Comparison of ENCODE assay signal across 27 cellular contexts in genomic region chr2:180472133-180472532, GRCh38.
DNase-seq lines count a peak whose midpoint lies in the region; TF ChIP-seq lines count a peak whose summit lies in the region.
"Had no signal": no experiment of that assay in that cellular context is flagged by ENCODE, and none has a peak within 500 bp of the region (broad histone marks: within the 10 kb centered on the region; RNA-seq: fewer than 3 reads in every experiment).

No MANE protein-coding gene starts in this region.

- H3K4me3 ChIP-seq in adipocyte (ENCODE audit: low read length) (no peak overlapping the region), fibroblast of mammary gland (ENCODE audit: control insufficient read depth, low read depth, low read length) (no peak overlapping the region), MM.1S (ENCODE audit: low read length) (no peak overlapping the region)
- H3K4me3 ChIP-seq: K562, psoas muscle, sigmoid colon, suprapubic skin, upper lobe of right lung had no signal

- no peak overlapping the region for H2AFZ ChIP-seq in MM.1S (ENCODE audit: low read length)

- H4K20me1 ChIP-seq in MM.1S (ENCODE audit: insufficient read depth, low read length), result no peaks in the 10 kb centered on the region

- H3K27me3 ChIP-seq in adipocyte (replicated peaks; ENCODE audit: control insufficient read depth, insufficient read depth, low read length), result no peaks in the 10 kb centered on the region
- H3K27me3 ChIP-seq in MM.1S (replicated peaks; ENCODE audit: insufficient read depth, low read length), result no peaks in the 10 kb centered on the region
- H3K27me3 ChIP-seq: brain microvascular endothelial cell, neutrophil, sigmoid colon, suprapubic skin, upper lobe of right lung had no signal

- H3K4me1 ChIP-seq in adipocyte (ENCODE audit: control insufficient read depth, insufficient read depth, low read length), result peaks cover 5% of the 10 kb centered on the region
- H3K4me1 ChIP-seq in MM.1S (ENCODE audit: low read length), result no peaks in the 10 kb centered on the region
- H3K4me1 ChIP-seq: psoas muscle, suprapubic skin, upper lobe of right lung had no signal

- H3K9me2 ChIP-seq in MM.1S (replicated peaks; ENCODE audit: insufficient read depth, low read length), result no peaks in the 10 kb centered on the region

- H3K9ac ChIP-seq in adipocyte (ENCODE audit: low read length), result no peak overlapping the region
- no peak overlapping the region for H3K9ac ChIP-seq in MM.1S (ENCODE audit: low read length)

- TF ChIP-seq CTCF in fibroblast of mammary gland (conservative IDR thresholded peaks at IDR 0.05; ENCODE audit: control insufficient read depth, insufficient read depth, low read depth, low read length) (no peak), MM.1S (IDR thresholded peaks at IDR 0.05; ENCODE audit: low read length) (no peak)

- DNase-seq in EL (peak; percentile 29), adipocyte (ENCODE audit: low read depth) (peak; percentile 84), fibroblast of mammary gland (ENCODE audit: low read depth) (peak; percentile 62), stromal cell of bone marrow (ENCODE audit: low read depth) (peak; percentile 35), MM.1S (no peak), HuH-7 (ENCODE audit: low spot score) (no peak), SIG-M5 treated with dmso at 0.1 percent for 504 hours (lab: John Stamatoyannopoulos, UW; ENCODE audit: unreplicated experiment) (no peak)
- DNase-seq: activated CD4-positive, alpha-beta T cell treated with anti-CD3 and anti-CD28 coated beads for 1 hour; activated gamma-delta T cell; activated T-cell treated with anti-CD3 and anti-CD28 coated beads for 4 hours; brain microvascular endothelial cell; CD4-positive, alpha-beta memory T cell; effector memory CD4-positive, alpha-beta T cell; erythroblast; mesendoderm; NCI-H1417; NCI-H2081; NCI-H345; psoas muscle; sigmoid colon; stimulated activated CD4-positive, alpha-beta T cell treated with anti-CD3 and anti-CD28 coated beads, Interleukin-4, amount 100 ng/mL, for 4 hours; T-helper 17 cell; upper lobe of right lung had no signal

- no peaks in the 10 kb centered on the region for H3K36me3 ChIP-seq in adipocyte (ENCODE audit: control insufficient read depth, insufficient read depth, low read length, severe bottlenecking)
- no peaks in the 10 kb centered on the region for H3K36me3 ChIP-seq in MM.1S (replicated peaks; ENCODE audit: insufficient read depth, low read length)
- H3K36me3 ChIP-seq: brain microvascular endothelial cell, neutrophil, sigmoid colon, suprapubic skin, upper lobe of right lung had no signal

- H3K4me2 ChIP-seq in MM.1S (ENCODE audit: low read depth, low read length), result no peak overlapping the region

- no peaks in the 10 kb centered on the region for H3K79me2 ChIP-seq in MM.1S (ENCODE audit: low read length)

- H3F3A ChIP-seq in MM.1S (ENCODE audit: insufficient read depth, low read length), result no peaks in the 10 kb centered on the region

- H3K9me3 ChIP-seq in adipocyte (ENCODE audit: control insufficient read depth, low read length), result peaks cover 6% of the 10 kb centered on the region
- H3K9me3 ChIP-seq in MM.1S (replicated peaks; ENCODE audit: insufficient read depth, low read length), result no peaks in the 10 kb centered on the region
- H3K9me3 ChIP-seq: neutrophil, suprapubic skin had no signal

- no peak overlapping the region for H3K27ac ChIP-seq in MM.1S (ENCODE audit: low read length)
- H3K27ac ChIP-seq: brain microvascular endothelial cell, neutrophil, psoas muscle, RWPE1, sigmoid colon, suprapubic skin, upper lobe of right lung had no signal

Comparison
In these comparisons a context has a peak if more than half of its experiments do, and no peak if none do; other contexts are left out.
1. DNase-seq: peak in EL (single experiment), adipocyte (single experiment), fibroblast of mammary gland (single experiment) and stromal cell of bone marrow (single experiment); none in MM.1S (single experiment), HuH-7 (single experiment) and SIG-M5 treated with dmso at 0.1 percent for 504 hours (single experiment).